17 cellular contexts compared by ENCODE assay signal in the genomic region with DNA sequence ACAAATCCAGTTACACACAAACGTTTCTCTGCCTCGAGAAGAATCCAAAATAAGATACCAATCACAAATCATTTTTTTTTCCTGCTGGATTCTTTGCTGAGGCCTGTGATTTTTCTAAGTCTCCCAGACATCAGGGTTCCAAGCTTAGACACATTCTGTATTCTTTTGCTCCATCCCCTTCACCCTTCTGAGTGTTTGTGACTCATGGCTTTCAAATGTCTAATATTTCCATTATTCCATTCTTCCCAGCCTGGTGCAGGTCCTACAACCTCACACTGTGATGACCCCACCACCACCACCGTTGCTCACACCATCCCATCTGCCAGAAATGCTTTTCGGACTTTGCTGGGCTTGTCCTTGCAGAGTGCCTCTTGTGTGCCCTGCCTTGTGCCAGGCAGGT.
DNase-seq lines count a peak whose midpoint lies in the region; ATAC-seq and TF ChIP-seq lines count a peak whose summit lies in the region.
"Had no signal": no experiment of that assay in that cellular context is flagged by ENCODE, and none has a peak within 500 bp of the region (broad histone marks: within the 10 kb centered on the region; RNA-seq: fewer than 3 reads in every experiment).

No MANE protein-coding gene starts in this region.

- peaks cover 14% of the 10 kb centered on the region for H3K4me1 Mint-ChIP-seq in activated CD4-positive, alpha-beta memory T cell treated with anti-CD3 and anti-CD28 coated beads, Interleukin-2, amount 10 ng/mL, durations not matched to agents 7 days and 5 days
- H3K4me1 Mint-ChIP-seq: activated CD4-positive, alpha-beta T cell treated with anti-CD3 and anti-CD28 coated beads, Interleukin-2, amount 10 ng/mL, durations not matched to agents 7 days and 5 days; activated naive CD4-positive, alpha-beta T cell treated with anti-CD3 and anti-CD28 coated beads, Interleukin-2, amount 50 U/mL, for 24 hours had no signal

- peaks cover 32% of the 10 kb centered on the region for H3K27me3 Mint-ChIP-seq in activated CD4-positive, alpha-beta memory T cell treated with anti-CD3 and anti-CD28 coated beads, Interleukin-2, amount 10 ng/mL, durations not matched to agents 7 days and 5 days

- intact Hi-C loops in right lobe of liver (cut with DNase I): no loop called here
- intact Hi-C loops in aorta (cut with DNase I): no loop called here

- H3K4me3 ChIP-seq in right lobe of liver: no peak overlapping the region
- no peak overlapping the region for H3K4me3 ChIP-seq in aorta (ENCODE audit: low read length in 2 of 2)
- H3K4me3 ChIP-seq: GM12878, MG63, ovary had no signal

- H3K9me3 ChIP-seq in right lobe of liver: no peaks in the 10 kb centered on the region
- no peaks in the 10 kb centered on the region for H3K9me3 ChIP-seq in aorta (ENCODE audit: control insufficient read depth, low read length)
- H3K9me3 ChIP-seq: MG63, ovary had no signal

- peak; percentile 62; the same call in 2 of the 3 replicates for ATAC-seq in SK-N-SH treated with all-trans-retinoic acid at 6 μM for 48 hours
- ATAC-seq in right lobe of liver: no peak
- no peak for ATAC-seq in aorta (ENCODE audit: low FRiP score)
- ATAC-seq: GM12878 had no signal

- POLR2A ChIA-PET in activated CD4-positive, alpha-beta memory T cell treated with anti-CD3 and anti-CD28 coated beads, Interleukin-2, amount 10 ng/mL, durations not matched to agents 7 days and 5 days (lab: Charles Lee): no interaction called here

- H3K36me3 ChIP-seq in right lobe of liver: no peaks in the 10 kb centered on the region
- no peaks in the 10 kb centered on the region for H3K36me3 ChIP-seq in aorta (ENCODE audit: control insufficient read depth in 1 of 2, insufficient read depth in 2 of 2, low read length in 1 of 2)
- H3K36me3 ChIP-seq: MG63, ovary had no signal

- no peak overlapping the region for H3K4me3 Mint-ChIP-seq in activated CD4-positive, alpha-beta memory T cell treated with anti-CD3 and anti-CD28 coated beads, Interleukin-2, amount 10 ng/mL, durations not matched to agents 7 days and 5 days
- H3K4me3 Mint-ChIP-seq: activated CD4-positive, alpha-beta T cell treated with anti-CD3 and anti-CD28 coated beads, Interleukin-2, amount 10 ng/mL, durations not matched to agents 7 days and 5 days; activated naive CD4-positive, alpha-beta T cell treated with anti-CD3 and anti-CD28 coated beads, Interleukin-2, amount 50 U/mL, for 24 hours; CD4-positive, alpha-beta memory T cell had no signal

- H3K27me3 ChIP-seq in right lobe of liver (peaks cover 0 to 7% of the 10 kb centered on the region in 2 donors), aorta (ENCODE audit: control insufficient read depth in 1 of 2, insufficient read depth in 2 of 2, low read length in 1 of 2) (no peaks in the 10 kb centered on the region)
- H3K27me3 ChIP-seq: ovary had no signal

- H3K9me3 Mint-ChIP-seq in activated CD4-positive, alpha-beta memory T cell treated with anti-CD3 and anti-CD28 coated beads, Interleukin-2, amount 10 ng/mL, durations not matched to agents 7 days and 5 days: no peaks in the 10 kb centered on the region
- H3K9me3 Mint-ChIP-seq: activated CD4-positive, alpha-beta T cell treated with anti-CD3 and anti-CD28 coated beads, Interleukin-2, amount 10 ng/mL, durations not matched to agents 7 days and 5 days; activated naive CD4-positive, alpha-beta T cell treated with anti-CD3 and anti-CD28 coated beads, Interleukin-2, amount 50 U/mL, for 24 hours had no signal

- CTCF ChIA-PET in activated CD4-positive, alpha-beta memory T cell treated with anti-CD3 and anti-CD28 coated beads, Interleukin-2, amount 10 ng/mL, durations not matched to agents 7 days and 5 days (lab: Charles Lee): no interaction called here

- no peak overlapping the region for H3K27ac Mint-ChIP-seq in activated CD4-positive, alpha-beta memory T cell treated with anti-CD3 and anti-CD28 coated beads, Interleukin-2, amount 10 ng/mL, durations not matched to agents 7 days and 5 days
- H3K27ac Mint-ChIP-seq: activated CD4-positive, alpha-beta T cell treated with anti-CD3 and anti-CD28 coated beads, Interleukin-2, amount 10 ng/mL, durations not matched to agents 7 days and 5 days; activated naive CD4-positive, alpha-beta T cell treated with anti-CD3 and anti-CD28 coated beads, Interleukin-2, amount 50 U/mL, for 24 hours; CD4-positive, alpha-beta memory T cell had no signal

- 34% methylated on average over 4 of the region's 4 CpGs for WGBS in right lobe of liver (ENCODE audit: insufficient coverage, low coverage, low lambda C conversion rate, missing lambda C conversion rate)
- 58 to 71% methylated on average over 4 of the region's 4 CpGs for WGBS in aorta, 2 donors

- H3K4me1 ChIP-seq in right lobe of liver (no peaks in the 10 kb centered on the region), aorta (ENCODE audit: control insufficient read depth in 1 of 2, insufficient read depth in 2 of 2, low read length in 2 of 2) (no peaks in the 10 kb centered on the region)

- no peak for TF ChIP-seq POLR2A in right lobe of liver (IDR thresholded peaks at IDR 0.05)

- peaks cover 4% of the 10 kb centered on the region for H3K36me3 Mint-ChIP-seq in activated CD4-positive, alpha-beta memory T cell treated with anti-CD3 and anti-CD28 coated beads, Interleukin-2, amount 10 ng/mL, durations not matched to agents 7 days and 5 days (ENCODE audit: low read depth)
- H3K36me3 Mint-ChIP-seq: activated naive CD4-positive, alpha-beta T cell treated with anti-CD3 and anti-CD28 coated beads, Interleukin-2, amount 50 U/mL, for 24 hours; CD4-positive, alpha-beta memory T cell had no signal

- DNase-seq in HCEC 1CT: peak; percentile 70
- peak; percentile 76 for DNase-seq in glomerular visceral epithelial cell (ENCODE audit: extremely low spot score)
- DNase-seq in right lobe of liver: no peak
- DNase-seq in aorta: no peak
- DNase-seq in activated CD4-positive, alpha-beta memory T cell treated with anti-CD3 and anti-CD28 coated beads, Interleukin-2, amount 10 ng/mL, durations not matched to agents 7 days and 5 days: no peak
- DNase-seq in NCI-H69 (lab: John Stamatoyannopoulos, UW): no peak
- DNase-seq: activated CD4-positive, alpha-beta T cell treated with anti-CD3 and anti-CD28 coated beads, Interleukin-2, amount 10 ng/mL, durations not matched to agents 7 days and 5 days; CD4-positive, alpha-beta memory T cell; effector memory CD4-positive, alpha-beta T cell; MG63; NCI-H2029; NCI-H524; ovary; small intestine had no signal

- TF ChIP-seq CTCF in right lobe of liver (IDR thresholded peaks at IDR 0.05): no peak

- H3K27ac ChIP-seq in right lobe of liver: no peak overlapping the region
- no peak overlapping the region for H3K27ac ChIP-seq in aorta (ENCODE audit: low read depth in 1 of 2, low read length in 2 of 2)
- H3K27ac ChIP-seq: ovary had no signal

TF ChIP-seq in SK-N-SH treated with all-trans-retinoic acid at 6 μM for 48 hours, 23 proteins besides CTCF, POLR2A, EP300 and RAD21:
- TF ChIP-seq CSDC2 (CRISPR knock-in tag; IDR thresholded peaks at IDR 0.05): no peak
- TF ChIP-seq ISL1 (CRISPR knock-in tag; IDR thresholded peaks at IDR 0.05): peak; percentile 48; the same call in 1 of the 2 replicates
TF ChIP-seq in SK-N-SH treated with all-trans-retinoic acid at 6 μM for 48 hours: peak in this region for 1.

Comparison
In these comparisons a context has a peak if more than half of its experiments do, and no peak if none do; other contexts are left out.
1. DNase-seq: peak in HCEC 1CT (single experiment) and glomerular visceral epithelial cell (single experiment); none in right lobe of liver (0 of 3), aorta (0 of 2), activated CD4-positive, alpha-beta memory T cell treated with anti-CD3 and anti-CD28 coated beads, Interleukin-2, amount 10 ng/mL, durations not matched to agents 7 days and 5 days (single experiment) and NCI-H69 (single experiment).